ENCODE assay signal across 7 cellular contexts in the genomic region with DNA sequence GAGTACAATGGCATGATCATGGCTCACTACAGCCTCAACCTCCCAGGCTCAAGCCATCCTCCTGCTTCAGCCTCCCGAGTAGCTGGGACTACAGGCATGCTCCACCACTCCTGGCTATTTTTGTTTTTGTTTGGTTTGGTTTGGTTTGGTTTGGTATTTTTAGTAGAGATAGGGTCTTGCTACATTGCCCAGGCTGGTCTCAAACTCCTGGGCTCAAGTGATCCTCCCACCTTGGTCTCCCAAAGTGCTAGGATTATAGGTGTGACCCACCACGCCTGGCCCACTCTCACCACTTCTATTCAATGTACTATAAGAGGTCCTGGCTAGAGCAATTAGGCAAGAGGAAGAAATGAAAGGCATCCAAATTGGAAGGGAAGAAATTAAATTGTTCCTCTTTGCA. TPM values are rescaled to one million over a fixed set of nuclear protein-coding genes. Genes with fewer than 3 reads are reported as not detected.
"Had no signal": no experiment of that assay in that cellular context is flagged by ENCODE, and none has a peak within 500 bp of the region (broad histone marks: within the 10 kb centered on the region; RNA-seq: fewer than 3 reads in every experiment).

No MANE protein-coding gene starts in this region.

RNA-seq across cellular contexts. Expression of gene CNGB1, which starts 29.0 kb away (rescaled TPM):
- total RNA-seq: subcutaneous adipose tissue, thoracic aorta, tibial nerve, upper lobe of right lung, uterus, vagina had no signal
- polyA plus RNA-seq: urinary bladder had no signal
